In genomic region chr10:110710621-110711020, GRCh38 we compare ENCODE assay signal across 30 cellular contexts.
"Had no signal": no experiment of that assay in that cellular context is flagged by ENCODE, and none has a peak within 500 bp of the region (broad histone marks: within the 10 kb centered on the region; RNA-seq: fewer than 3 reads in every experiment).

No MANE protein-coding gene starts in this region.

- ATAC-seq: body of pancreas, left colon, mucosa of descending colon, pancreas, upper lobe of right lung had no signal

- DNase-seq: activated CD4-positive, alpha-beta memory T cell treated with anti-CD3 and anti-CD28 coated beads for 36 hours; activated CD4-positive, alpha-beta T cell treated with anti-CD3 and anti-CD28 coated beads, Interleukin-2, amount 10 ng/mL, durations not matched to agents 24 days and 14 days; activated CD4-positive, CD25-positive, alpha-beta regulatory T cell treated with anti-CD3 and anti-CD28 coated beads, Interleukin-2, amount 50 U/mL, for 72 hours; activated CD8-positive, alpha-beta memory T cell treated with anti-CD3 and anti-CD28 coated beads, Interleukin-2, amount 50 U/mL, for 4 hours; activated effector memory CD4-positive, alpha-beta T cell treated with anti-CD3 and anti-CD28 coated beads, Interleukin-2, amount 50 U/mL, for 16 hours; activated naive CD4-positive, alpha-beta T cell treated with anti-CD3 and anti-CD28 coated beads for 36 hours; activated naive CD8-positive, alpha-beta T cell treated with anti-CD3 and anti-CD28 coated beads for 36 hours; activated T-cell treated with anti-CD3 and anti-CD28 coated beads, Interleukin-2, amount 50 U/mL, for 1 hour; adrenal gland; aorta; body of pancreas; cerebellar nuclear complex; colonic mucosa; dorsolateral prefrontal cortex; effector memory CD4-positive, alpha-beta T cell; glutamatergic neuron; hippocampal formation; left colon; mucosa of descending colon; naive B cell; nucleus accumbens; pancreas; stimulated activated CD4-positive, alpha-beta T cell treated with anti-CD3 and anti-CD28 coated beads, Interleukin-12 subunit alpha, Interleukin-12 subunit beta, amount 100 ng/mL, for 4 hours; stimulated activated CD4-positive, alpha-beta T cell treated with anti-CD3 and anti-CD28 coated beads, Interleukin-4, amount 100 ng/mL, for 24 hours; SW 1271; T-helper 9 cell; upper lobe of right lung had no signal

- H3K4me1 ChIP-seq: body of pancreas, colonic mucosa, pancreas, prostate gland, upper lobe of right lung had no signal

- H3K36me3 ChIP-seq: adrenal gland, colonic mucosa, pancreas, prostate gland, upper lobe of right lung had no signal

- H3K27ac ChIP-seq: adrenal gland, body of pancreas, colonic mucosa, dorsolateral prefrontal cortex, pancreas, prostate gland, skin epidermis, upper lobe of right lung had no signal

- H3K27me3 ChIP-seq: adrenal gland, body of pancreas, colonic mucosa, pancreas, upper lobe of right lung had no signal

- H3K9me3 ChIP-seq: adrenal gland, body of pancreas, colonic mucosa, mucosa of descending colon, pancreas, prostate gland, upper lobe of right lung had no signal

- H3K4me3 ChIP-seq: adrenal gland, body of pancreas, colonic mucosa, dorsolateral prefrontal cortex, lung, mucosa of descending colon, pancreas, prostate gland, skin epidermis, upper lobe of right lung had no signal
